ENCODE assay signal across 33 cellular contexts in genomic region chr13:23683084-23683483, GRCh38.
"Had no signal": no experiment of that assay in that cellular context is flagged by ENCODE, and none has a peak within 500 bp of the region (broad histone marks: within the 10 kb centered on the region; RNA-seq: fewer than 3 reads in every experiment).

No MANE protein-coding gene starts in this region.

- ATAC-seq: activated CD8-positive, alpha-beta T cell treated with anti-CD3 and anti-CD28 coated beads for 36 hours; activated naive CD4-positive, alpha-beta T cell treated with anti-CD3 and anti-CD28 coated beads, Interleukin-2, amount 50 U/mL, for 72 hours; activated T-cell treated with anti-CD3 and anti-CD28 coated beads, Interleukin-2, amount 50 U/mL, for 4 hours; activated T-cell treated with anti-CD3 and anti-CD28 coated beads, Interleukin-2, amount 50 U/mL, for 72 hours; activated T-helper 17 cell treated with anti-CD3 and anti-CD28 coated beads, Interleukin-2, amount 50 U/mL, for 72 hours; body of pancreas had no signal

- H3K4me1 ChIP-seq: adrenal gland, breast epithelium had no signal

- H3K27me3 ChIP-seq: adrenal gland, brain microvascular endothelial cell, breast epithelium had no signal

- H3K9me3 ChIP-seq: adrenal gland, body of pancreas had no signal

- H3K27ac ChIP-seq: adrenal gland, body of pancreas, brain microvascular endothelial cell, breast epithelium, VCaP had no signal

- H3K4me3 ChIP-seq: adrenal gland, body of pancreas, breast epithelium had no signal

- DNase-seq: activated B cell treated with CpG ODN at 0.5 μM for 24 hours; activated CD4-positive, alpha-beta memory T cell treated with anti-CD3 and anti-CD28 coated beads for 36 hours; activated CD4-positive, alpha-beta T cell treated with anti-CD3 and anti-CD28 coated beads for 4 hours; activated CD4-positive, alpha-beta T cell treated with anti-CD3 and anti-CD28 coated beads, Interleukin-2, amount 10 ng/mL, durations not matched to agents 24 days and 14 days; activated CD4-positive, alpha-beta T cell treated with anti-CD3 and anti-CD28 coated beads, Interleukin-2, amount 50 U/mL, for 1 hour; activated CD4-positive, alpha-beta T cell treated with anti-CD3 and anti-CD28 coated beads, Interleukin-2, amount 50 U/mL, for 4 hours; activated CD4-positive, CD25-positive, alpha-beta regulatory T cell treated with anti-CD3 and anti-CD28 coated beads, Interleukin-2, amount 50 U/mL, for 72 hours; activated CD8-positive, alpha-beta memory T cell treated with anti-CD3 and anti-CD28 coated beads, Interleukin-2, amount 50 U/mL, for 4 hours; activated CD8-positive, alpha-beta T cell treated with anti-CD3 and anti-CD28 coated beads for 36 hours; activated effector memory CD4-positive, alpha-beta T cell treated with anti-CD3 and anti-CD28 coated beads, Interleukin-2, amount 50 U/mL, for 16 hours; activated gamma-delta T cell treated with Interleukin-2 at 50 U/mL for 16 hours; activated naive CD4-positive, alpha-beta T cell; activated naive CD4-positive, alpha-beta T cell treated with anti-CD3 and anti-CD28 coated beads for 36 hours; activated naive CD4-positive, alpha-beta T cell treated with anti-CD3 and anti-CD28 coated beads, Interleukin-2, amount 50 U/mL, for 16 hours; activated naive CD8-positive, alpha-beta T cell treated with anti-CD3 and anti-CD28 coated beads for 36 hours; activated T-cell treated with anti-CD3 and anti-CD28 coated beads for 4 hours; activated T-cell treated with anti-CD3 and anti-CD28 coated beads, Interleukin-2, amount 50 U/mL, for 1 hour; activated T-cell treated with anti-CD3 and anti-CD28 coated beads, Interleukin-2, amount 50 U/mL, for 4 hours; activated T-cell treated with anti-CD3 and anti-CD28 coated beads, Interleukin-2, amount 50 U/mL, for 72 hours; adrenal gland; amniotic stem cell; aorta; body of pancreas; brain microvascular endothelial cell; central memory CD4-positive, alpha-beta T cell; T-helper 1 cell; T-helper 2 cell; T-helper 9 cell had no signal

- H3K36me3 ChIP-seq: adrenal gland, brain microvascular endothelial cell, breast epithelium had no signal

- FAIRE-seq: astrocyte had no signal
